12 cellular contexts compared by ENCODE assay signal in genomic region chr16:89445166-89445565, GRCh38. TPM values are rescaled to one million over a fixed set of nuclear protein-coding genes. Genes with fewer than 3 reads are reported as not detected.
DNase-seq lines count a peak whose midpoint lies in the region; ATAC-seq and TF ChIP-seq lines count a peak whose summit lies in the region.
"Had no signal": no experiment of that assay in that cellular context is flagged by ENCODE, and none has a peak within 500 bp of the region (broad histone marks: within the 10 kb centered on the region; RNA-seq: fewer than 3 reads in every experiment).

No MANE protein-coding gene starts in this region.

- no peak overlapping the region for H2BK120ac ChIP-seq in H9 (ENCODE audit: low read depth, low read length, poor library complexity, severe bottlenecking)

- no peak overlapping the region for H3K23ac ChIP-seq in H9 (ENCODE audit: insufficient read length, low read depth, low read length)

- H3K14ac ChIP-seq in H9 (ENCODE audit: insufficient read depth, low read length), result no peak overlapping the region

- peaks cover 55 to 95% (median 76%) of the 10 kb centered on the region in 4 donors for H3K4me1 Mint-ChIP-seq in CD4-positive, CD25-positive, alpha-beta regulatory T cell
- peaks cover 67 to 69% of the 10 kb centered on the region in 2 experiments for H3K4me1 Mint-ChIP-seq in H9
- H3K4me1 Mint-ChIP-seq in activated T-helper 17 cell treated with anti-CD3 and anti-CD28 coated beads, Interleukin-2, amount 50 U/mL, for 72 hours, result peaks cover 73% of the 10 kb centered on the region
- peaks cover 59 to 98% (median 93%) of the 10 kb centered on the region in 4 donors for H3K4me1 Mint-ChIP-seq in naive thymus-derived CD8-positive, alpha-beta T cell

- H3K4ac ChIP-seq in H9 (ENCODE audit: low read depth, low read length), result no peak overlapping the region

- no peak overlapping the region for H2AFZ ChIP-seq in H9 (ENCODE audit: low read length)

- H2BK20ac ChIP-seq in H9 (ENCODE audit: low read depth, low read length, poor library complexity, severe bottlenecking), result no peak overlapping the region

- H3K9me3 Mint-ChIP-seq in CD4-positive, CD25-positive, alpha-beta regulatory T cell, result no peaks in the 10 kb centered on the region
- H3K9me3 Mint-ChIP-seq in H9, result no peaks in the 10 kb centered on the region
- H3K9me3 Mint-ChIP-seq in activated T-helper 17 cell treated with anti-CD3 and anti-CD28 coated beads, Interleukin-2, amount 50 U/mL, for 72 hours, result no peaks in the 10 kb centered on the region
- H3K9me3 Mint-ChIP-seq in naive thymus-derived CD8-positive, alpha-beta T cell, result peaks cover 0 to 2% (median 0%) of the 10 kb centered on the region in 9 donors
- H3K9me3 Mint-ChIP-seq: neural crest cell had no signal

- H3K79me1 ChIP-seq in H9 (ENCODE audit: insufficient read depth, low read depth, low read length, poor library complexity, severe bottlenecking), result peaks cover 11% of the 10 kb centered on the region

- H3K36me3 ChIP-seq in CD4-positive, CD25-positive, alpha-beta regulatory T cell (ENCODE audit: control insufficient read depth, insufficient read depth, low read length), result no peaks in the 10 kb centered on the region

- no peak overlapping the region for H4K8ac ChIP-seq in H9 (replicated peaks; ENCODE audit: insufficient read length, low read depth, low read length)

- no peak overlapping the region for H3T11ph ChIP-seq in H9 (ENCODE audit: low read length)

- ATAC-seq in CD4-positive, CD25-positive, alpha-beta regulatory T cell (ENCODE audit: low read depth in 2 of 2), result no peak
- ATAC-seq in activated T-helper 17 cell treated with anti-CD3 and anti-CD28 coated beads, Interleukin-2, amount 50 U/mL, for 72 hours (replicated peaks), result no peak
- ATAC-seq in naive thymus-derived CD8-positive, alpha-beta T cell, result no peak
- ATAC-seq in GM19467 (IDR thresholded peaks at IDR 0.05; ENCODE audit: unreplicated experiment), result no peak

- no peaks in the 10 kb centered on the region for H3K27me3 ChIP-seq in CD4-positive, CD25-positive, alpha-beta regulatory T cell (ENCODE audit: control insufficient read depth, insufficient read depth, low read length)
- no peaks in the 10 kb centered on the region for H3K27me3 ChIP-seq in H9 (ENCODE audit: insufficient read depth, low read length)

- WGBS in H9 (ENCODE audit: extremely low coverage, insufficient read length, low lambda C conversion rate), result no CpG with 5 or more reads among the region's 5 CpGs

- no peak overlapping the region for H3K56ac ChIP-seq in H9 (ENCODE audit: insufficient read length, low read depth, low read length)

- H3K23me2 ChIP-seq in H9 (ENCODE audit: insufficient read length, low read depth, low read length, poor library complexity, severe bottlenecking), result no peaks in the 10 kb centered on the region

- H3K9ac ChIP-seq in H9 (ENCODE audit: extremely low read depth, insufficient read length, low read length), result no peak overlapping the region

- no peak for TF ChIP-seq CTCF in H9 (conservative IDR thresholded peaks at IDR 0.05)

- H2BK12ac ChIP-seq in H9 (ENCODE audit: insufficient read length, low read depth, low read length), result no peak overlapping the region

- H3K79me2 ChIP-seq in H9 (ENCODE audit: insufficient read depth, low read length), result peaks cover 77% of the 10 kb centered on the region

- H3K27ac ChIP-seq in CD4-positive, CD25-positive, alpha-beta regulatory T cell (ENCODE audit: insufficient read depth, low read length, poor library complexity, severe bottlenecking), result peak overlapping the region; percentile 33
- no peak overlapping the region for H3K27ac ChIP-seq in H9 (ENCODE audit: insufficient read length, low read depth, low read length)

- peak overlapping the region; percentile 52 to 83 (median 80) for H3K4me3 Mint-ChIP-seq in CD4-positive, CD25-positive, alpha-beta regulatory T cell
- H3K4me3 Mint-ChIP-seq in H9, result no peak overlapping the region
- peak overlapping the region; percentile 74 for H3K4me3 Mint-ChIP-seq in activated T-helper 17 cell treated with anti-CD3 and anti-CD28 coated beads, Interleukin-2, amount 50 U/mL, for 72 hours
- peak overlapping the region in 9 of 10 donors; percentile 18 to 85 (median 68) for H3K4me3 Mint-ChIP-seq in naive thymus-derived CD8-positive, alpha-beta T cell
- H3K4me3 Mint-ChIP-seq: neural crest cell had no signal

- H4K91ac ChIP-seq in H9 (ENCODE audit: insufficient read length, low read depth, low read length), result no peak overlapping the region

- H3K27ac Mint-ChIP-seq in CD4-positive, CD25-positive, alpha-beta regulatory T cell, result peak overlapping the region; percentile 84 to 89 (median 89)
- peak overlapping the region; percentile 67 to 93 (median 71); a peak in 3 of 7 replicates for H3K27ac Mint-ChIP-seq in H9
- H3K27ac Mint-ChIP-seq in activated T-helper 17 cell treated with anti-CD3 and anti-CD28 coated beads, Interleukin-2, amount 50 U/mL, for 72 hours, result peak overlapping the region; percentile 93
- H3K27ac Mint-ChIP-seq in naive thymus-derived CD8-positive, alpha-beta T cell, result peak overlapping the region; percentile 70 to 94 (median 88)

- no peak overlapping the region for H3K4me2 ChIP-seq in H9 (ENCODE audit: insufficient read depth, insufficient read length, low read length)

- H4K5ac ChIP-seq in H9 (ENCODE audit: insufficient read length, low read depth, low read length), result no peak overlapping the region

- DNase-seq in CD4-positive, CD25-positive, alpha-beta regulatory T cell, result no peak
- DNase-seq in H9, result no peak
- DNase-seq in naive thymus-derived CD8-positive, alpha-beta T cell, result no peak
- no peak for DNase-seq in NK-92 (lab: John Stamatoyannopoulos, UW; ENCODE audit: unreplicated experiment)
- no peak for DNase-seq in ecto neural progenitor cell (ENCODE audit: low spot score)
- no peak for DNase-seq in OCI-M2 (lab: John Stamatoyannopoulos, UW; ENCODE audit: unreplicated experiment)
- DNase-seq: NCI-H1694 treated with DMSO at 0.1 percent for 48 hours, NCI-H510A treated with DMSO at 0.1 percent for 48 hours, RPMI8226 had no signal

- H3K4me1 ChIP-seq in CD4-positive, CD25-positive, alpha-beta regulatory T cell (ENCODE audit: control insufficient read depth, insufficient read depth, low read length, poor library complexity, severe bottlenecking), result peaks cover 99% of the 10 kb centered on the region
- H3K4me1 ChIP-seq in H9 (ENCODE audit: insufficient read depth, low read length), result peaks cover 10% of the 10 kb centered on the region; the same call in 1 of the 2 replicates

- H3K9me3 ChIP-seq in CD4-positive, CD25-positive, alpha-beta regulatory T cell (ENCODE audit: control insufficient read depth in 2 of 2, low read length in 2 of 2), result no peaks in the 10 kb centered on the region
- no peaks in the 10 kb centered on the region for H3K9me3 ChIP-seq in H9 (ENCODE audit: control insufficient read depth, low read depth, low read length)

- peak overlapping the region; percentile 53 for H3K4me3 ChIP-seq in CD4-positive, CD25-positive, alpha-beta regulatory T cell (ENCODE audit: low read depth, low read length)

- no peaks in the 10 kb centered on the region for H3K27me3 Mint-ChIP-seq in CD4-positive, CD25-positive, alpha-beta regulatory T cell
- H3K27me3 Mint-ChIP-seq in H9 (ENCODE audit: low read depth), result no peaks in the 10 kb centered on the region; the same call in 1 of the 2 replicates
- no peaks in the 10 kb centered on the region for H3K27me3 Mint-ChIP-seq in activated T-helper 17 cell treated with anti-CD3 and anti-CD28 coated beads, Interleukin-2, amount 50 U/mL, for 72 hours
- no peaks in the 10 kb centered on the region for H3K27me3 Mint-ChIP-seq in naive thymus-derived CD8-positive, alpha-beta T cell

- peaks cover 6% of the 10 kb centered on the region for H4K20me1 ChIP-seq in H9 (ENCODE audit: control insufficient read depth, insufficient read depth, insufficient read length)

- peaks cover 3% of the 10 kb centered on the region for H3K36me3 Mint-ChIP-seq in CD4-positive, CD25-positive, alpha-beta regulatory T cell
- peaks cover 1 to 12% (median 9%) of the 10 kb centered on the region in 3 experiments; a peak in 5 of 7 replicates for H3K36me3 Mint-ChIP-seq in H9 (ENCODE audit: insufficient read depth in 1 of 3, low read depth in 3 of 3)
- peaks cover 28% of the 10 kb centered on the region for H3K36me3 Mint-ChIP-seq in activated T-helper 17 cell treated with anti-CD3 and anti-CD28 coated beads, Interleukin-2, amount 50 U/mL, for 72 hours (ENCODE audit: low read depth)
- H3K36me3 Mint-ChIP-seq in naive thymus-derived CD8-positive, alpha-beta T cell, result peaks cover 0 to 4% (median 1%) of the 10 kb centered on the region in 3 donors

- H2AK5ac ChIP-seq in H9 (ENCODE audit: insufficient read length, low read length), result no peak overlapping the region

- H2BK15ac ChIP-seq in H9 (ENCODE audit: low read depth, low read length), result no peak overlapping the region

- POLR2A ChIA-PET in naive thymus-derived CD8-positive, alpha-beta T cell (lab: Charles Lee), result interaction anchor here (0.9 to 3.7 kb wide), 10 partner anchors 9 to 44 kb away, joined by 3 to 21 read pairs (median 5); no protein-coding TSS in a partner anchor

- no peak overlapping the region for H3K18ac ChIP-seq in H9 (ENCODE audit: insufficient read length, low read depth, low read length)

- no peak overlapping the region for H2BK5ac ChIP-seq in H9 (ENCODE audit: insufficient read length, low read length)

RNA-seq across cellular contexts. Expression of gene ANKRD11, which starts 45.2 kb away (rescaled TPM):
- total RNA-seq in CD4-positive, CD25-positive, alpha-beta regulatory T cell, result 323 TPM
- polyA plus RNA-seq in CD4-positive, CD25-positive, alpha-beta regulatory T cell, result 10 to 100 TPM in 3 of 4 donors, 1 to 10 TPM in 1; 8.7 to 19.4 (median 14.3) TPM
- 178 and 181 TPM in 2 replicates for total RNA-seq in H9 (2021)
- total RNA-seq in activated T-helper 17 cell treated with anti-CD3 and anti-CD28 coated beads, Interleukin-2, amount 50 U/mL, for 72 hours, result 100 to 1,000 TPM; 166 to 178 TPM
- 100 to 1,000 TPM; 326 to 328 TPM for total RNA-seq in naive thymus-derived CD8-positive, alpha-beta T cell
- polyA plus RNA-seq in naive thymus-derived CD8-positive, alpha-beta T cell, result 10 to 100 TPM in 2 of 3 donors, 1 to 10 TPM in 1; 8.9 to 61.1 (median 13.9) TPM

Comparison
In these comparisons a context has a peak if more than half of its experiments do, and no peak if none do; other contexts are left out.
1. H3K4me3 Mint-ChIP-seq: peak in CD4-positive, CD25-positive, alpha-beta regulatory T cell (4 of 4), activated T-helper 17 cell treated with anti-CD3 and anti-CD28 coated beads, Interleukin-2, amount 50 U/mL, for 72 hours (single experiment) and naive thymus-derived CD8-positive, alpha-beta T cell (9 of 10); none in H9 (0 of 2).
2. Peak in every context shown above with its lines, with median percentiles within 50 percentile points of each other: H3K27ac Mint-ChIP-seq.